ENCODE assay signal across 25 cellular contexts in the genomic region with DNA sequence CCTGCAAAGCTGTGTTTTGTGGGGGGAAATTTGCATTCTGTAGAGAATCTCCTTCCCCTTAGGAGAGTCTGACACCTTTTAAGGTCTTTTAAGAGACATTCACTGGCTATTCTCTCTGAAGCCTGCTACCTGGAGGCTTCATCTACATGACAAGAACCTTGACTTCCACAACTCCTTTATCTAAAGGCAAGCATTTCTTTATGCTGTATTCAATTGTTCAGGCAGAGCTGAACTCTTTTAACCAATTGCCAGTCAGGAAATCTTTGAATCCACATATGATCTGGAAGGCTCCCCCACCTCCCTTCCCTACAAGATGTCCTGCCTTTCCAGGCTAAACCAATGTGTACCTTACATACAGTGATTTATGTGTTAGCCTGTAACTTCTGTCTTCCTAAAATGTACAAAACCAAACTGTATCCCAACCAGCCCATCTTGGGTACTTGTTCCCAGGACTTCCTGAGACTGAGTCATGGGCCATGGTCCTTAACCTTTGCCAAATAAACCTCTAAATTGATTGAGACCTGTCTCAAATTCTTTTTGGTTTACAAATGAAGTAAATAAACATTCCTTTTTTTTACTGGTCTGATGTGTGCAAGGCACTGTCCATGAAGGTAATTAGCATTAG. TPM values are rescaled to one million over a fixed set of nuclear protein-coding genes. Genes with fewer than 3 reads are reported as not detected.
A peak's percentile ranks its signal among the peaks of the same experiment; 100 is the strongest.
DNase-seq lines count a peak whose midpoint lies in the region; ATAC-seq, FAIRE-seq and TF ChIP-seq lines count a peak whose summit lies in the region.
"Had no signal": no experiment of that assay in that cellular context is flagged by ENCODE, and none has a peak within 500 bp of the region (broad histone marks: within the 10 kb centered on the region; RNA-seq: fewer than 3 reads in every experiment).

No MANE protein-coding gene starts in this region.

- DNase-seq in HepG2 (ENCODE audit: low spot score) (no peak), right lobe of liver (no peak), WTC11 (ENCODE audit: low spot score) (no peak), iPS-NIHi11 (ENCODE audit: low spot score) (peak; percentile 66), NCI-H748 (lab: John Stamatoyannopoulos, UW; ENCODE audit: unreplicated experiment) (no peak), urothelium cell line (ENCODE audit: low spot score) (no peak)
- DNase-seq: activated CD4-positive, alpha-beta memory T cell treated with anti-CD3 and anti-CD28 coated beads for 36 hours; activated CD8-positive, alpha-beta memory T cell treated with anti-CD3 and anti-CD28 coated beads, Interleukin-2, amount 50 U/mL, for 48 hours; AML-193; body of pancreas; CD8-positive, alpha-beta T cell; erythroblast; GDM1; heart left ventricle; islet precursor cell; NCI-H1105; NCI-H2081; posterior cingulate gyrus; Right ventricle myocardium superior; stomach had no signal

- FAIRE-seq in HepG2 (lab: Jason Lieb, UNC) (no peak), urothelium cell line (lab: Jason Lieb, UNC) (no peak)
- FAIRE-seq: A204.1 had no signal

- H3K9me3 Mint-ChIP-seq in WTC11: peaks cover 28% of the 10 kb centered on the region
- H3K9me3 Mint-ChIP-seq in stimulated activated memory B cell treated with anti-CD40 and anti-IgM and Interleukin-4, amounts not matched to agents 10 μg/mL and 1 μg/mL and 100 μg/mL, for 72 hours: no peaks in the 10 kb centered on the region
- H3K9me3 Mint-ChIP-seq: activated CD4-positive, alpha-beta memory T cell treated with anti-CD3 and anti-CD28 coated beads for 36 hours; activated T-helper 2 cell treated with anti-CD3 and anti-CD28 coated beads, Interferon-gamma antibody, Interleukin-2, Interleukin-4, amounts not matched to agents 10 μg/mL and 5 μg/mL and 100 μg/mL, durations not matched to agents 14 hours and 24 hours and 36 hours; CD8-positive, alpha-beta T cell had no signal

- no peak for TF ChIP-seq POLR2A in HepG2 (IDR thresholded peaks at IDR 0.05; ENCODE audit: insufficient read depth in 1 of 2, low read depth in 2 of 2, low read length in 2 of 2)
- TF ChIP-seq POLR2A in right lobe of liver (IDR thresholded peaks at IDR 0.05): no peak

- H3K9me3 ChIP-seq in HepG2 (ENCODE audit: low read length) (no peaks in the 10 kb centered on the region), right lobe of liver (no peaks in the 10 kb centered on the region)
- H3K9me3 ChIP-seq: body of pancreas, heart left ventricle, stomach, tibial nerve had no signal

- no peak for TF ChIP-seq RAD21 in HepG2 (CRISPR knock-in tag; IDR thresholded peaks at IDR 0.05)

- intact Hi-C loops in HepG2 (cut with micrococcal nuclease; ENCODE audit: unreplicated experiment) (no loop called here), right lobe of liver (cut with DNase I) (no loop called here)

- POLR2A ChIA-PET in HepG2 (lab: Yijun Ruan, JAX) (no interaction called here), WTC11 (lab: Charles Lee) (interaction anchor here (0.7 to 2.6 kb wide), 2 partner anchors 10 to 61 kb away, joined by 3 to 18 read pairs; partner anchors contain the start of genes ABHD17B and C9orf85)

- no peak for ATAC-seq in HepG2
- ATAC-seq in right lobe of liver: no peak
- peak; percentile 93 for ATAC-seq in WTC11
- no peak for ATAC-seq in GM21447 (IDR thresholded peaks at IDR 0.05; ENCODE audit: unreplicated experiment)
- no peak for ATAC-seq in stimulated activated memory B cell treated with anti-CD40 and anti-IgM and Interleukin-4, amounts not matched to agents 10 μg/mL and 1 μg/mL and 100 μg/mL, for 72 hours
- ATAC-seq: body of pancreas; CD8-positive, alpha-beta T cell; heart left ventricle had no signal

- H3K4me1 ChIP-seq in HepG2 (ENCODE audit: insufficient read depth, low read length) (peaks cover 23% of the 10 kb centered on the region), right lobe of liver (peaks cover 0 to 12% (median 0%) of the 10 kb centered on the region in 4 donors)
- H3K4me1 ChIP-seq: body of pancreas had no signal

- no peak overlapping the region for H3K9ac ChIP-seq in HepG2 (ENCODE audit: insufficient read depth, low read depth, low read length)

- no peaks in the 10 kb centered on the region for H4K20me1 ChIP-seq in HepG2 (ENCODE audit: insufficient read depth, low read length)

- peaks cover 58% of the 10 kb centered on the region for H3K79me2 ChIP-seq in HepG2 (ENCODE audit: insufficient read depth, low read length)

- H3K27me3 Mint-ChIP-seq in WTC11 (ENCODE audit: low read depth): no peaks in the 10 kb centered on the region
- H3K27me3 Mint-ChIP-seq in stimulated activated memory B cell treated with anti-CD40 and anti-IgM and Interleukin-4, amounts not matched to agents 10 μg/mL and 1 μg/mL and 100 μg/mL, for 72 hours: no peaks in the 10 kb centered on the region
- H3K27me3 Mint-ChIP-seq: activated CD4-positive, alpha-beta memory T cell treated with anti-CD3 and anti-CD28 coated beads for 36 hours had no signal

- no peak overlapping the region for H2AFZ ChIP-seq in HepG2 (ENCODE audit: low read length)

- BruUV-seq in HepG2 (replicated peaks; lab: Mats Ljungman, UMichigan): no TSS peak

- in situ Hi-C loops in HepG2 (cut with HindIII; ENCODE audit: extremely low pct_ligation_motif_present, low pct_unique_long_range_greater_than_20kb): no loop called here

- H3K4me3 Mint-ChIP-seq in WTC11: peak overlapping the region; percentile 42
- H3K4me3 Mint-ChIP-seq in stimulated activated memory B cell treated with anti-CD40 and anti-IgM and Interleukin-4, amounts not matched to agents 10 μg/mL and 1 μg/mL and 100 μg/mL, for 72 hours: no peak overlapping the region
- H3K4me3 Mint-ChIP-seq: activated CD4-positive, alpha-beta memory T cell treated with anti-CD3 and anti-CD28 coated beads for 36 hours; CD8-positive, alpha-beta T cell had no signal

- no peak for TF ChIP-seq CTCF in HepG2 (CRISPR knock-in tag; IDR thresholded peaks at IDR 0.05)
- TF ChIP-seq CTCF in right lobe of liver (IDR thresholded peaks at IDR 0.05): no peak
- TF ChIP-seq CTCF in WTC11 (IDR thresholded peaks at IDR 0.05): no peak

- TF ChIP-seq EP300 in HepG2 (IDR thresholded peaks at IDR 0.05; ENCODE audit: low read depth in 2 of 2, low read length in 2 of 2) (no peak), HepG2 (CRISPR knock-in tag; IDR thresholded peaks at IDR 0.05; ENCODE audit: borderline replicate concordance) (no peak)

- H3K4me3 ChIP-seq in HepG2 (replicated peaks in 1 of 3; ENCODE audit: insufficient read depth in 1 of 3, low read depth in 2 of 3, low read length in 3 of 3) (no peak overlapping the region), right lobe of liver (no peak overlapping the region)
- H3K4me3 ChIP-seq: body of pancreas, heart left ventricle, stomach, tibial nerve had no signal

- peak overlapping the region; percentile 98 for H3K27ac Mint-ChIP-seq in WTC11
- no peak overlapping the region for H3K27ac Mint-ChIP-seq in stimulated activated memory B cell treated with anti-CD40 and anti-IgM and Interleukin-4, amounts not matched to agents 10 μg/mL and 1 μg/mL and 100 μg/mL, for 72 hours
- H3K27ac Mint-ChIP-seq: activated CD4-positive, alpha-beta memory T cell treated with anti-CD3 and anti-CD28 coated beads for 36 hours; activated T-helper 2 cell treated with anti-CD3 and anti-CD28 coated beads, Interferon-gamma antibody, Interleukin-2, Interleukin-4, amounts not matched to agents 10 μg/mL and 5 μg/mL and 100 μg/mL, durations not matched to agents 14 hours and 24 hours and 36 hours; CD8-positive, alpha-beta T cell had no signal

- H3K36me3 Mint-ChIP-seq in WTC11: peaks cover 46% of the 10 kb centered on the region
- H3K36me3 Mint-ChIP-seq in stimulated activated memory B cell treated with anti-CD40 and anti-IgM and Interleukin-4, amounts not matched to agents 10 μg/mL and 1 μg/mL and 100 μg/mL, for 72 hours: peaks cover 13% of the 10 kb centered on the region

- H3K27ac ChIP-seq in HepG2 (ENCODE audit: extremely low read length, insufficient read depth, low read length) (no peak overlapping the region), right lobe of liver (no peak overlapping the region)
- H3K27ac ChIP-seq: body of pancreas, heart left ventricle, stomach, tibial nerve had no signal

- CTCF ChIA-PET in HepG2 (lab: Yijun Ruan, JAX; ENCODE audit: low intra/inter-chr PET ratio, low total read pairs): no interaction called here
- CTCF ChIA-PET in WTC11 (lab: Charles Lee): interaction anchor here (1.2 to 2.0 kb wide), 2 partner anchors 10 to 15 kb away, joined by 4 to 11 read pairs; partner anchors contain the start of genes ABHD17B and C9orf85

- H3K4me2 ChIP-seq in HepG2 (ENCODE audit: low read depth, low read length): no peak overlapping the region

- peaks cover 76% of the 10 kb centered on the region for H3K4me1 Mint-ChIP-seq in WTC11
- H3K4me1 Mint-ChIP-seq in stimulated activated memory B cell treated with anti-CD40 and anti-IgM and Interleukin-4, amounts not matched to agents 10 μg/mL and 1 μg/mL and 100 μg/mL, for 72 hours: peaks cover 31% of the 10 kb centered on the region

- H3K36me3 ChIP-seq in HepG2 (replicated peaks in 1 of 2; ENCODE audit: control insufficient read depth in 1 of 2, insufficient read depth in 2 of 2, low read length in 2 of 2) (peaks cover 0 to 6% of the 10 kb centered on the region in 2 experiments; a peak in 1 of 5 replicates), right lobe of liver (no peaks in the 10 kb centered on the region)

- H3K27me3 ChIP-seq in HepG2 (ENCODE audit: control insufficient read depth in 1 of 2, insufficient read depth in 2 of 2, low read length in 2 of 2) (no peaks in the 10 kb centered on the region), right lobe of liver (no peaks in the 10 kb centered on the region)
- H3K27me3 ChIP-seq: body of pancreas, heart left ventricle, stomach, tibial nerve had no signal

RNA-seq across cellular contexts. Expression of gene C9orf85, which starts 9.9 kb away (rescaled TPM):
- total RNA-seq in HepG2 (2016; rRNA removed; fragmentation: Illumina TruSeq; extraction: Trizol) (9.9 and 10.1 TPM in 2 replicates), right lobe of liver (1 to 10 TPM; 3.8 to 8.6 (median 6.3) TPM), WTC11 (2021) (13.2 to 20.2 TPM (median 15.2 TPM) in 3 replicates)
- 5.5 and 6.6 TPM in 2 replicates for total RNA-seq in HepG2 (2016; cell fraction: cytosol; rRNA removed; fragmentation: Illumina TruSeq; extraction: Trizol; ENCODE audit: low read depth)
- total RNA-seq in HepG2 (2016; cell fraction: insoluble cytoplasmic fraction; rRNA removed; fragmentation: Illumina TruSeq; extraction: Trizol): 9.8 and 12.3 TPM in 2 replicates
- total RNA-seq in HepG2 (2016; cell fraction: membrane; rRNA removed; fragmentation: Illumina TruSeq; extraction: Trizol): 11.8 and 13.0 TPM in 2 replicates
- total RNA-seq in HepG2 (2016; cell fraction: nucleus; rRNA removed; fragmentation: Illumina TruSeq; extraction: Trizol): 7.3 and 8.5 TPM in 2 replicates
- 11.3 and 13.9 TPM in 2 replicates for polyA plus RNA-seq in HepG2 (2011; rRNA removed)
- polyA plus RNA-seq in HepG2 (2011; cell fraction: cytosol; rRNA removed): 10.5 and 13.4 TPM in 2 replicates
- 3.9 and 5.8 TPM in 2 replicates for polyA plus RNA-seq in HepG2 (2011; cell fraction: nucleus; rRNA removed)
- 14.9 and 15.4 TPM in 2 replicates for polyA plus RNA-seq in HepG2 (2012)
- 7.0 and 7.2 TPM in 2 replicates for polyA plus RNA-seq in HepG2 (2016; cell fraction: cytosol; fragmentation: Illumina TruSeq; extraction: Trizol; ENCODE audit: low read depth)
- polyA plus RNA-seq in HepG2 (2016; cell fraction: insoluble cytoplasmic fraction; fragmentation: Illumina TruSeq; extraction: Trizol; ENCODE audit: low read depth): 15.7 and 16.4 TPM in 2 replicates
- polyA plus RNA-seq in HepG2 (2016; cell fraction: membrane; fragmentation: Illumina TruSeq; extraction: Trizol; ENCODE audit: low read depth): 12.6 and 13.2 TPM in 2 replicates
- polyA plus RNA-seq in HepG2 (2016; cell fraction: nucleus; fragmentation: Illumina TruSeq; extraction: Trizol; ENCODE audit: insufficient read depth, low read depth): 7.9 and 8.9 TPM in 2 replicates
- polyA minus RNA-seq in HepG2 (2011; rRNA and poly(A)+ RNA removed; ENCODE audit: low replicate concordance): 5.1 and 6.1 TPM in 2 replicates
- 6.2 and 9.6 TPM in 2 replicates for polyA minus RNA-seq in HepG2 (2011; cell fraction: cytosol; rRNA and poly(A)+ RNA removed)
- 17.6 and 21.1 TPM in 2 replicates for polyA minus RNA-seq in HepG2 (2011; cell fraction: nucleus; rRNA and poly(A)+ RNA removed)

RNA-seq across cellular contexts. Expression of gene ABHD17B, which starts 10.3 kb away (rescaled TPM):
- total RNA-seq in HepG2 (2016; rRNA removed; fragmentation: Illumina TruSeq; extraction: Trizol) (22.0 and 25.2 TPM in 2 replicates), right lobe of liver (10 to 100 TPM in 3 of 6 experiments, 1 to 10 TPM in 3; 8.4 to 13.1 (median 10.3) TPM), WTC11 (2021) (55.0 to 59.9 TPM (median 56.6 TPM) in 3 replicates)
- total RNA-seq in HepG2 (2016; cell fraction: cytosol; rRNA removed; fragmentation: Illumina TruSeq; extraction: Trizol; ENCODE audit: low read depth): 24.6 and 25.6 TPM in 2 replicates
- 23.0 and 26.4 TPM in 2 replicates for total RNA-seq in HepG2 (2016; cell fraction: insoluble cytoplasmic fraction; rRNA removed; fragmentation: Illumina TruSeq; extraction: Trizol)
- total RNA-seq in HepG2 (2016; cell fraction: membrane; rRNA removed; fragmentation: Illumina TruSeq; extraction: Trizol): 16.4 and 17.3 TPM in 2 replicates
- total RNA-seq in HepG2 (2016; cell fraction: nucleus; rRNA removed; fragmentation: Illumina TruSeq; extraction: Trizol): 15.0 and 15.1 TPM in 2 replicates
- polyA plus RNA-seq in HepG2 (2011; rRNA removed): 10.4 and 11.3 TPM in 2 replicates
- 7.4 and 10.3 TPM in 2 replicates for polyA plus RNA-seq in HepG2 (2011; cell fraction: cytosol; rRNA removed)
- 5.7 and 7.3 TPM in 2 replicates for polyA plus RNA-seq in HepG2 (2011; cell fraction: nucleus; rRNA removed)
- 9.7 and 10.6 TPM in 2 replicates for polyA plus RNA-seq in HepG2 (2012)
- 0.92 TPM in 2 replicates for polyA plus RNA-seq in HepG2 (2016; cell fraction: cytosol; fragmentation: Illumina TruSeq; extraction: Trizol; ENCODE audit: low read depth)
- polyA plus RNA-seq in HepG2 (2016; cell fraction: insoluble cytoplasmic fraction; fragmentation: Illumina TruSeq; extraction: Trizol; ENCODE audit: low read depth): 20.8 and 22.8 TPM in 2 replicates
- polyA plus RNA-seq in HepG2 (2016; cell fraction: membrane; fragmentation: Illumina TruSeq; extraction: Trizol; ENCODE audit: low read depth): 3.6 and 3.8 TPM in 2 replicates
- polyA plus RNA-seq in HepG2 (2016; cell fraction: nucleus; fragmentation: Illumina TruSeq; extraction: Trizol; ENCODE audit: insufficient read depth, low read depth): 16.3 and 17.8 TPM in 2 replicates
- 19.1 and 32.6 TPM in 2 replicates for polyA minus RNA-seq in HepG2 (2011; rRNA and poly(A)+ RNA removed; ENCODE audit: low replicate concordance)
- 13.6 and 15.4 TPM in 2 replicates for polyA minus RNA-seq in HepG2 (2011; cell fraction: cytosol; rRNA and poly(A)+ RNA removed)
- polyA minus RNA-seq in HepG2 (2011; cell fraction: nucleus; rRNA and poly(A)+ RNA removed): 23.0 and 24.5 TPM in 2 replicates

Comparison
In these comparisons a context has a peak if more than half of its experiments do, and no peak if none do; other contexts are left out.
1. Of the 50 proteins assayed by ChIP-seq in both HepG2 and WTC11: peak only in HepG2: none; only in WTC11: MAX and TP53; in both: none; in neither: 48.